35 cellular contexts compared by ENCODE assay signal in genomic region chr1:57544345-57544744, GRCh38.
"Had no signal": no experiment of that assay in that cellular context is flagged by ENCODE, and none has a peak within 500 bp of the region (broad histone marks: within the 10 kb centered on the region; RNA-seq: fewer than 3 reads in every experiment).

No MANE protein-coding gene starts in this region.

- ATAC-seq: activated CD8-positive, alpha-beta T cell treated with anti-CD3 and anti-CD28 coated beads for 36 hours; activated naive CD4-positive, alpha-beta T cell treated with anti-CD3 and anti-CD28 coated beads, Interleukin-2, amount 50 U/mL, for 72 hours; activated T-cell treated with anti-CD3 and anti-CD28 coated beads, Interleukin-2, amount 50 U/mL, for 4 hours; activated T-cell treated with anti-CD3 and anti-CD28 coated beads, Interleukin-2, amount 50 U/mL, for 72 hours; activated T-helper 17 cell treated with anti-CD3 and anti-CD28 coated beads, Interleukin-2, amount 50 U/mL, for 72 hours; body of pancreas had no signal

- H3K27me3 ChIP-seq: adrenal gland, body of pancreas, brain microvascular endothelial cell, breast epithelium had no signal

- H3K4me1 Mint-ChIP-seq: activated B cell treated with CpG ODN at 0.5 μM for 24 hours; activated CD4-positive, alpha-beta T cell treated with anti-CD3 and anti-CD28 coated beads, Interleukin-2, amount 10 ng/mL, durations not matched to agents 24 days and 14 days; activated naive CD8-positive, alpha-beta T cell treated with anti-CD3 and anti-CD28 coated beads for 36 hours; activated T-helper 17 cell treated with anti-CD3 and anti-CD28 coated beads, Interleukin-2, amount 50 U/mL, for 72 hours; central memory CD8-positive, alpha-beta T cell had no signal

- H3K4me3 Mint-ChIP-seq: activated B cell treated with CpG ODN at 0.5 μM for 24 hours; activated CD4-positive, alpha-beta memory T cell treated with anti-CD3 and anti-CD28 coated beads for 36 hours; activated CD4-positive, alpha-beta T cell treated with anti-CD3 and anti-CD28 coated beads, Interleukin-2, amount 10 ng/mL, durations not matched to agents 24 days and 14 days; activated CD8-positive, alpha-beta T cell treated with anti-CD3 and anti-CD28 coated beads for 36 hours; activated naive CD4-positive, alpha-beta T cell treated with anti-CD3 and anti-CD28 coated beads for 36 hours; activated naive CD8-positive, alpha-beta T cell treated with anti-CD3 and anti-CD28 coated beads for 36 hours; activated T-cell treated with anti-CD3 and anti-CD28 coated beads, Interleukin-2, amount 50 U/mL, for 4 hours; activated T-cell treated with anti-CD3 and anti-CD28 coated beads, Interleukin-2, amount 50 U/mL, for 72 hours; activated T-helper 1 cell treated with anti-CD3 and anti-CD28 coated beads, Interleukin-12 subunit alpha, Interleukin-12 subunit beta, Interleukin-2, Interleukin-4 antibody, amounts not matched to agents 30 ng/mL and 10 ng/mL and 1 ng/mL, durations not matched to agents 14 hours and 24 hours and 36 hours; activated T-helper 17 cell treated with anti-CD3 and anti-CD28 coated beads, Interleukin-2, amount 50 U/mL, for 72 hours; central memory CD8-positive, alpha-beta T cell; T-helper 1 cell treated with Interleukin-12 subunit alpha and Interleukin-12 subunit beta and Interleukin-4 antibody, amounts not matched to agents 30 μg/mL and 1 μg/mL, for 36 hours; T-helper 2 cell treated with Interferon-gamma antibody and Interleukin-4, amounts not matched to agents 5 μg/mL and 100 μg/mL, for 36 hours had no signal

- H3K36me3 Mint-ChIP-seq: activated CD4-positive, alpha-beta memory T cell treated with anti-CD3 and anti-CD28 coated beads for 36 hours; activated naive CD4-positive, alpha-beta T cell treated with anti-CD3 and anti-CD28 coated beads, Interleukin-2, amount 50 U/mL, for 72 hours; activated naive CD8-positive, alpha-beta T cell treated with anti-CD3 and anti-CD28 coated beads for 36 hours had no signal

- DNase-seq: activated B cell treated with CpG ODN at 0.5 μM for 24 hours; activated CD4-positive, alpha-beta memory T cell treated with anti-CD3 and anti-CD28 coated beads for 36 hours; activated CD4-positive, alpha-beta T cell treated with anti-CD3 and anti-CD28 coated beads for 4 hours; activated CD4-positive, alpha-beta T cell treated with anti-CD3 and anti-CD28 coated beads, Interleukin-2, amount 10 ng/mL, durations not matched to agents 24 days and 14 days; activated CD4-positive, alpha-beta T cell treated with anti-CD3 and anti-CD28 coated beads, Interleukin-2, amount 50 U/mL, for 1 hour; activated CD4-positive, alpha-beta T cell treated with anti-CD3 and anti-CD28 coated beads, Interleukin-2, amount 50 U/mL, for 4 hours; activated CD4-positive, CD25-positive, alpha-beta regulatory T cell treated with anti-CD3 and anti-CD28 coated beads, Interleukin-2, amount 50 U/mL, for 72 hours; activated CD8-positive, alpha-beta memory T cell treated with anti-CD3 and anti-CD28 coated beads, Interleukin-2, amount 50 U/mL, for 4 hours; activated CD8-positive, alpha-beta T cell treated with anti-CD3 and anti-CD28 coated beads for 36 hours; activated effector memory CD4-positive, alpha-beta T cell treated with anti-CD3 and anti-CD28 coated beads, Interleukin-2, amount 50 U/mL, for 16 hours; activated gamma-delta T cell treated with Interleukin-2 at 50 U/mL for 16 hours; activated naive CD4-positive, alpha-beta T cell; activated naive CD4-positive, alpha-beta T cell treated with anti-CD3 and anti-CD28 coated beads for 36 hours; activated naive CD4-positive, alpha-beta T cell treated with anti-CD3 and anti-CD28 coated beads, Interleukin-2, amount 50 U/mL, for 16 hours; activated naive CD8-positive, alpha-beta T cell treated with anti-CD3 and anti-CD28 coated beads for 36 hours; activated T-cell treated with anti-CD3 and anti-CD28 coated beads for 4 hours; activated T-cell treated with anti-CD3 and anti-CD28 coated beads, Interleukin-2, amount 50 U/mL, for 1 hour; activated T-cell treated with anti-CD3 and anti-CD28 coated beads, Interleukin-2, amount 50 U/mL, for 4 hours; activated T-cell treated with anti-CD3 and anti-CD28 coated beads, Interleukin-2, amount 50 U/mL, for 72 hours; adrenal gland; amniotic stem cell; aorta; body of pancreas; brain microvascular endothelial cell; cerebellar nuclear complex; T-helper 2 cell; T-helper 9 cell had no signal

- H3K27me3 Mint-ChIP-seq: activated B cell treated with CpG ODN at 0.5 μM for 24 hours; activated CD4-positive, alpha-beta memory T cell treated with anti-CD3 and anti-CD28 coated beads for 36 hours; activated CD4-positive, alpha-beta T cell treated with anti-CD3 and anti-CD28 coated beads, Interleukin-2, amount 10 ng/mL, durations not matched to agents 24 days and 14 days; activated CD8-positive, alpha-beta T cell treated with anti-CD3 and anti-CD28 coated beads for 36 hours; central memory CD8-positive, alpha-beta T cell had no signal

- H3K4me3 ChIP-seq: adrenal gland, body of pancreas, breast epithelium had no signal

- H3K27ac ChIP-seq: adrenal gland, body of pancreas, brain microvascular endothelial cell, breast epithelium, VCaP had no signal

- H3K36me3 ChIP-seq: adrenal gland, brain microvascular endothelial cell, breast epithelium had no signal

- H3K27ac Mint-ChIP-seq: activated B cell treated with CpG ODN at 0.5 μM for 24 hours; activated CD4-positive, alpha-beta memory T cell treated with anti-CD3 and anti-CD28 coated beads for 36 hours; activated CD4-positive, alpha-beta T cell treated with anti-CD3 and anti-CD28 coated beads, Interleukin-2, amount 10 ng/mL, durations not matched to agents 24 days and 14 days; activated CD8-positive, alpha-beta T cell treated with anti-CD3 and anti-CD28 coated beads for 36 hours; activated naive CD4-positive, alpha-beta T cell treated with anti-CD3 and anti-CD28 coated beads for 36 hours; activated naive CD4-positive, alpha-beta T cell treated with anti-CD3 and anti-CD28 coated beads, Interleukin-2, amount 50 U/mL, for 72 hours; activated naive CD8-positive, alpha-beta T cell treated with anti-CD3 and anti-CD28 coated beads for 36 hours; activated T-cell treated with anti-CD3 and anti-CD28 coated beads, Interleukin-2, amount 50 U/mL, for 72 hours; activated T-helper 1 cell treated with anti-CD3 and anti-CD28 coated beads, Interleukin-12 subunit alpha, Interleukin-12 subunit beta, Interleukin-2, Interleukin-4 antibody, amounts not matched to agents 30 ng/mL and 10 ng/mL and 1 ng/mL, durations not matched to agents 14 hours and 24 hours and 36 hours; activated T-helper 17 cell treated with anti-CD3 and anti-CD28 coated beads, Interleukin-2, amount 50 U/mL, for 72 hours; T-helper 1 cell treated with Interleukin-12 subunit alpha and Interleukin-12 subunit beta and Interleukin-4 antibody, amounts not matched to agents 30 μg/mL and 1 μg/mL, for 36 hours; T-helper 2 cell treated with Interferon-gamma antibody and Interleukin-4, amounts not matched to agents 5 μg/mL and 100 μg/mL, for 36 hours had no signal

- H3K9me3 Mint-ChIP-seq: activated B cell treated with CpG ODN at 0.5 μM for 24 hours; activated CD4-positive, alpha-beta T cell treated with anti-CD3 and anti-CD28 coated beads, Interleukin-2, amount 10 ng/mL, durations not matched to agents 24 days and 14 days; activated naive CD4-positive, alpha-beta T cell treated with anti-CD3 and anti-CD28 coated beads for 36 hours; activated naive CD4-positive, alpha-beta T cell treated with anti-CD3 and anti-CD28 coated beads, Interleukin-2, amount 50 U/mL, for 72 hours; activated T-helper 1 cell treated with anti-CD3 and anti-CD28 coated beads, Interleukin-12 subunit alpha, Interleukin-12 subunit beta, Interleukin-2, Interleukin-4 antibody, amounts not matched to agents 30 ng/mL and 10 ng/mL and 1 ng/mL, durations not matched to agents 14 hours and 24 hours and 36 hours; central memory CD8-positive, alpha-beta T cell; T-helper 1 cell treated with Interleukin-12 subunit alpha and Interleukin-12 subunit beta and Interleukin-4 antibody, amounts not matched to agents 30 μg/mL and 1 μg/mL, for 36 hours had no signal

- H3K4me1 ChIP-seq: adrenal gland, body of pancreas, breast epithelium had no signal

- H3K9me3 ChIP-seq: adrenal gland, body of pancreas, breast epithelium had no signal
